ENCODE assay signal across 24 cellular contexts in genomic region chr6:13159295-13159694, GRCh38.
DNase-seq lines count a peak whose midpoint lies in the region; ATAC-seq and TF ChIP-seq lines count a peak whose summit lies in the region.
"Had no signal": no experiment of that assay in that cellular context is flagged by ENCODE, and none has a peak within 500 bp of the region (broad histone marks: within the 10 kb centered on the region; RNA-seq: fewer than 3 reads in every experiment).

No MANE protein-coding gene starts in this region.

- no peak overlapping the region for H3K27ac Mint-ChIP-seq in HFFc6
- H3K27ac Mint-ChIP-seq: activated naive CD4-positive, alpha-beta T cell treated with anti-CD3 and anti-CD28 coated beads, Interleukin-2, amount 50 U/mL, for 72 hours; activated T-cell treated with anti-CD3 and anti-CD28 coated beads, Interleukin-2, amount 50 U/mL, for 72 hours; endodermal cell; nephron had no signal

- no peaks in the 10 kb centered on the region for H3K36me3 Mint-ChIP-seq in HFFc6 (ENCODE audit: low read depth)
- H3K36me3 Mint-ChIP-seq: activated naive CD4-positive, alpha-beta T cell treated with anti-CD3 and anti-CD28 coated beads, Interleukin-2, amount 50 U/mL, for 72 hours had no signal

- DNase-seq in KBM-7 (peak; percentile 67), RPMI7951 (ENCODE audit: low read depth) (peak; percentile 17), foreskin fibroblast (peak; percentile 2 to 25), HFFc6 (no peak)
- DNase-seq in stimulated activated naive CD4-positive, alpha-beta T cell treated with Interleukin-2 at 50 U/mL for 16 hours (lab: John Stamatoyannopoulos, UW) = no peak
- DNase-seq: activated CD4-positive, CD25-positive, alpha-beta regulatory T cell treated with anti-CD3 and anti-CD28 coated beads, Interleukin-2, amount 50 U/mL, for 72 hours; activated CD8-positive, alpha-beta memory T cell treated with anti-CD3 and anti-CD28 coated beads for 24 hours; activated T-cell treated with anti-CD3 and anti-CD28 coated beads, Interleukin-2, amount 50 U/mL, for 72 hours; Caco-2; endodermal cell; HCEC 1CT; NCI-H1694; NCI-H345; NCI-H82; posterior cingulate gyrus; SK-N-SH; stimulated activated naive CD8-positive, alpha-beta T cell treated with anti-CD3 and anti-CD28 coated beads, Interleukin-15, Interleukin-2, amounts not matched to agents 100 U/mL and 50 U/mL, for 24 hours; T-helper 9 cell; thyroid gland had no signal

- no peak overlapping the region for H3K4me3 ChIP-seq in foreskin fibroblast (ENCODE audit: low read depth in 1 of 2, low read length in 2 of 2)
- H3K4me3 ChIP-seq: thyroid gland had no signal

- ATAC-seq in HG02852 (IDR thresholded peaks at IDR 0.05; ENCODE audit: unreplicated experiment) (no peak), HG03159 (IDR thresholded peaks at IDR 0.05; ENCODE audit: unreplicated experiment) (no peak)
- ATAC-seq: activated naive CD4-positive, alpha-beta T cell treated with anti-CD3 and anti-CD28 coated beads, Interleukin-2, amount 50 U/mL, for 72 hours; activated T-cell treated with anti-CD3 and anti-CD28 coated beads, Interleukin-2, amount 50 U/mL, for 72 hours; Panc1; stimulated activated naive CD8-positive, alpha-beta T cell treated with anti-CD3 and anti-CD28 coated beads, Interleukin-15, Interleukin-2, amounts not matched to agents 100 U/mL and 50 U/mL, for 24 hours had no signal

- TF ChIP-seq CTCF in foreskin fibroblast (IDR thresholded peaks at IDR 0.05; ENCODE audit: low read depth, low read length) = no peak
- TF ChIP-seq CTCF in HFFc6 (IDR thresholded peaks at IDR 0.05) = no peak

- H3K27me3 Mint-ChIP-seq in HFFc6 (ENCODE audit: insufficient read depth) = peaks cover 3% of the 10 kb centered on the region; the same call in 1 of the 2 replicates

- no peaks in the 10 kb centered on the region for H3K9me3 Mint-ChIP-seq in HFFc6
- H3K9me3 Mint-ChIP-seq: activated naive CD4-positive, alpha-beta T cell treated with anti-CD3 and anti-CD28 coated beads, Interleukin-2, amount 50 U/mL, for 72 hours; activated T-cell treated with anti-CD3 and anti-CD28 coated beads, Interleukin-2, amount 50 U/mL, for 72 hours; endodermal cell; nephron had no signal

- no peaks in the 10 kb centered on the region for H3K4me1 Mint-ChIP-seq in HFFc6 (ENCODE audit: low read depth)
- H3K4me1 Mint-ChIP-seq: endodermal cell, nephron had no signal

- no peak overlapping the region for H3K4me3 Mint-ChIP-seq in HFFc6
- H3K4me3 Mint-ChIP-seq: activated T-cell treated with anti-CD3 and anti-CD28 coated beads, Interleukin-2, amount 50 U/mL, for 72 hours; endodermal cell; nephron had no signal

- in situ Hi-C loops in KBM-7 (cut with MboI; ENCODE audit: low pct_unique_long_range_greater_than_20kb, low sequenced_read_pairs) = no loop called here

Comparison
In these comparisons a context has a peak if more than half of its experiments do, and no peak if none do; other contexts are left out.
1. DNase-seq: peak in KBM-7 (single experiment), RPMI7951 (single experiment) and foreskin fibroblast (2 of 2); none in stimulated activated naive CD4-positive, alpha-beta T cell treated with Interleukin-2 at 50 U/mL for 16 hours (single experiment) and HFFc6 (single experiment).